ENCODE assay signal across 8 cellular contexts in the genomic region with DNA sequence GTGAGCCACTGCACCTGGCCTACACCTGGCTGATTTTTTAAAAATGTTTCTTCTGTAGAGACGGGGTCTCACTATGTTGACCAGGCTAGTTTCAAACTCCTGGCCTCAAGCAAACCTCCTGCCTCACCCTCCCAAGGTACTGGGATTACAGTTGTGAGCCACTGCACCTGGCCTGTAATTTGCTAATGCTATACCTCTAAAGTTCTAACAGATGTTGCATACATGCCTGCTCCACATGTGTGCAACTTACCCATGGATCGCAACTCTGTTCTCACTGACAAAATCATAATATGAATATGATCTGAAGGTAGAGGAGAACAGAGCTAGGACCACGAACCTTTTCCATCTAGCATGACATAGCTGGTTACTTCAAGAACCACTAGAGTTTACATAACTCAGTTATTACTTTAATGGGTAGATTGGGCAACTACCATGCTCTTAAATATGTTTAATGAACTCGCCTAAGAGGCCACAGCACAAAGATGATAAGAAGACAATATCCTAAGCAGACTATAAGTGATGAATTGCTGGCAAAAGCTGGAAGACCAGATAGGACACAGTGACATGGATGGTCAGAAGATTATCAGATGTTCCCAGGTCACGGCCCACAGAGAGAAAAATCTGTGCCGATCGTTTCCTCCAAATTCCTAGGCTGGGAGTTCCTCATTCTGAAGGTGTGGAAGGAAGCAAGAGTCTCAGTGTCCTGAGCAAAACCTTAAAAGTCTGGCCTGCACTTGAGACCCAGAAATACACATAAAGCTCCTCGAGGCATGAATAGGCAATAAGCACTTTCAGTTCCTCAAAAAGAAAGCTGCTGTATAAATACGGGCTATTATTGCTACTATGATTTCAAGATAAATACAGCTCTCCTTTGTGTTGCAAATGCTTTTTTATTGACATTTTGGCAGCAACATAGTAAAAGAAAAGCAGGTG. TPM values are rescaled to one million over a fixed set of nuclear protein-coding genes. Genes with fewer than 3 reads are reported as not detected.
DNase-seq lines count a peak whose midpoint lies in the region; ATAC-seq and TF ChIP-seq lines count a peak whose summit lies in the region.

No MANE protein-coding gene starts in this region.

- peak overlapping the region; percentile 38 to 55 for H3K4me3 ChIP-seq in neutrophil (ENCODE audit: low read depth in 1 of 2, low read length in 1 of 2)

- DNase-seq in Ammon's horn (ENCODE audit: low spot score): peak; percentile 28
- peak; percentile 75 for DNase-seq in SKM-1 (lab: John Stamatoyannopoulos, UW; ENCODE audit: unreplicated experiment)
- no peak for DNase-seq in activated CD8-positive, alpha-beta memory T cell treated with anti-CD3 and anti-CD28 coated beads, Interleukin-2, amount 50 U/mL, for 48 hours
- DNase-seq in occipital lobe (lab: John Stamatoyannopoulos, UW): no peak

- no peak for TF ChIP-seq CTCF in neutrophil (IDR thresholded peaks at IDR 0.05)

- H3K27ac ChIP-seq in neutrophil: peak overlapping the region; percentile 99

- H3K27me3 ChIP-seq in neutrophil: no peaks in the 10 kb centered on the region

- H3K9me3 ChIP-seq in neutrophil: no peaks in the 10 kb centered on the region

- peak; percentile 78 for ATAC-seq in GM19397 (IDR thresholded peaks at IDR 0.05; ENCODE audit: unreplicated experiment)
- ATAC-seq in HG03432 (IDR thresholded peaks at IDR 0.05; ENCODE audit: unreplicated experiment): peak; percentile 86
- no peak for ATAC-seq in esophagus mucosa

- H3K36me3 ChIP-seq in neutrophil: peaks cover 29% of the 10 kb centered on the region

- H3K4me1 ChIP-seq in neutrophil (ENCODE audit: control insufficient read depth in 1 of 2, insufficient read depth in 1 of 2, low read depth in 1 of 2, low read length in 1 of 2): peaks cover 48% of the 10 kb centered on the region in 2 experiments

RNA-seq across cellular contexts. Expression of a gene that starts 53.6 kb away (rescaled TPM):
- total RNA-seq in esophagus mucosa (3.5 TPM), occipital lobe (8.4 TPM)

RNA-seq across cellular contexts. Expression of a gene that starts 55.9 kb away (rescaled TPM):
- total RNA-seq in esophagus mucosa (18.5 TPM), occipital lobe (5.9 TPM)

Comparison
In these comparisons a context has a peak if more than half of its experiments do, and no peak if none do; other contexts are left out.
1. DNase-seq: peak in Ammon's horn (single experiment) and SKM-1 (single experiment); none in activated CD8-positive, alpha-beta memory T cell treated with anti-CD3 and anti-CD28 coated beads, Interleukin-2, amount 50 U/mL, for 48 hours (single experiment) and occipital lobe (single experiment).